Comparison of ENCODE assay signal across 8 cellular contexts in the genomic region with DNA sequence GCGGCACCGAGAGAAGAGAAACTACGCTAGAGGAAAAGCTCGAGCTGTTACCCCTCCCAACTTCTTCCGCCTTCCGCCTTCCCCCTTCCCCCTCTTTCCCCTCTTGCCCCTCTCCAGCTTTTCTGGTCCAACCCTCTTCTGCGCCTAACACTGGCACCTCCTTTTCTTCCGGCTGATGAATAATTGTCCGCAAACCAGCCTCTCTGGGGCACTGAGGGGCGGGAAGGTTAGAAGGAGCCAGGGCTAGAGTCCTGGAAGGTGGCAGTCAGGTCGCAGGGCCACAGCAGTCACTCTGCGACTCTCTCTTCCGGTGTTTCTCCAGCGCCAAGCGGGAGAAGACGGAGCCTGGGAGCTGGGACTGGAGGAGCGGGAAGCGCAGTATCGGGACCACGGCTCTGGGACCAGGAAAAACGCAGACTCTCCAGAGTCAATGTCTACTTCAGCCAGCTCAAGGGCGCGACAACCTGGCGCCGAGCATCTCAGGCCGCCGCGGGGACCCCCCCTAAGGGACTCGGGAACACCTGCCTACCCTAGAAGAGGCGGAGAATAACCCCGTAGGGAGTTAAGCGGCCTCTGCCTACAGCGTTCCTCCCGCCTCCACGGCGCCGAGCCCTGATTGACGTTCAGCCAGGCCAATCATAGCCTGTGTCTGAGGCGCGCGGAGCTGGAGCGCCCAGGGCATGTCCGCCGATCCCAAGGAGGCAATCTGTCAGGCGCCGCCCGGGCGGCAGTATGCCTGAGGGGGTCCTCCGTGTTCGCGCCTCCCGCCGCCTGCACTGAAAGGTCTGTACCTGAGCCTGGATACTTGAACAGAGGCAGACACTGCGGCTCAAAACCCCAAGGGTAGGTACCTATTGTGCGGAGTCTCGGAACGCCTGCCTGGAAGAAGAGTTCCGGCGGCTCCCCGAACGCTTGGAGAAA. TPM values are rescaled to one million over a fixed set of nuclear protein-coding genes. Genes with fewer than 3 reads are reported as not detected.
A peak's percentile ranks its signal among the peaks of the same experiment; 100 is the strongest.
DNase-seq lines count a peak whose midpoint lies in the region; ATAC-seq and TF ChIP-seq lines count a peak whose summit lies in the region.

No MANE protein-coding gene starts in this region.

- H3K27ac Mint-ChIP-seq in CD14-positive monocyte: peak overlapping the region; percentile 89 to 98 (median 94)

- H3K36me3 Mint-ChIP-seq in CD14-positive monocyte: no peaks in the 10 kb centered on the region

- peak overlapping the region; percentile 99 to 100 for H3K4me3 Mint-ChIP-seq in CD14-positive monocyte

- H3K27me3 ChIP-seq in dorsolateral prefrontal cortex: no peaks in the 10 kb centered on the region

- TF ChIP-seq CTCF in CD14-positive monocyte (IDR thresholded peaks at IDR 0.05): no peak
- peak in 43 of 56 donors; percentile 8 to 50 (median 28) for TF ChIP-seq CTCF in dorsolateral prefrontal cortex (IDR thresholded peaks at IDR 0.05 in 54 of 56, conservative IDR thresholded peaks at IDR 0.05 in 2 of 56; ENCODE audit: low read depth in 1 of 56, partially characterized antibody in 56 of 56)
- peak in 1 of 3 donors; percentile 2 for TF ChIP-seq CTCF in lower leg skin (IDR thresholded peaks at IDR 0.05)

- intact Hi-C loops in CD14-positive monocyte (cut with micrococcal nuclease) (loop anchor here (5.0 to 10.0 kb wide), 3 partner anchors 38 to 190 kb away; no protein-coding TSS in a partner anchor), dorsolateral prefrontal cortex (cut with DNase I) (loop anchor here (2.0 to 5.0 kb wide), 3 partner anchors 38 to 78 kb away; a partner anchor contains a TSS), lower leg skin (cut with DNase I; ENCODE audit: low total_unique reads) (no loop called here)

- peak; percentile 95 for ATAC-seq in GM19395 (IDR thresholded peaks at IDR 0.05; ENCODE audit: unreplicated experiment)
- ATAC-seq in HG03558 (IDR thresholded peaks at IDR 0.05; ENCODE audit: extremely low read depth, unreplicated experiment): peak; percentile 90

- H3K27ac ChIP-seq in dorsolateral prefrontal cortex: peak overlapping the region; percentile 1 to 96 (median 87)

- 1% methylated on average over 25 to 57 of the region's 61 CpGs for WGBS in lower leg skin, 2 donors

- TF ChIP-seq POLR2A in lower leg skin (IDR thresholded peaks at IDR 0.05): no peak

- no peaks in the 10 kb centered on the region for H3K9me3 Mint-ChIP-seq in CD14-positive monocyte

- DNase-seq in CD14-positive monocyte (ENCODE audit: low spot score): peak; percentile 89
- peak; percentile 97 for DNase-seq in NCI-H748 (lab: John Stamatoyannopoulos, UW; ENCODE audit: unreplicated experiment)
- peak; percentile 92 to 95 for DNase-seq in activated CD4-positive, alpha-beta T cell treated with anti-CD3 and anti-CD28 coated beads, Interleukin-2, amount 50 U/mL, for 4 hours
- peak; percentile 86 to 97 (median 93) for DNase-seq in dorsolateral prefrontal cortex
- DNase-seq in lower leg skin (ENCODE audit: low spot score in 2 of 2): peak; percentile 91 to 99
- DNase-seq in stimulated activated CD4-positive, alpha-beta T cell treated with anti-CD3 and anti-CD28 coated beads, Interleukin-4, amount 100 ng/mL, for 4 hours: peak; percentile 92 to 95

- peaks cover 47% of the 10 kb centered on the region for H3K4me1 Mint-ChIP-seq in CD14-positive monocyte

- H3K4me3 ChIP-seq in dorsolateral prefrontal cortex (peak overlapping the region; percentile 55 to 98 (median 86)), lower leg skin (ENCODE audit: low read depth, poor library complexity, severe bottlenecking) (peak overlapping the region; percentile 82)

- H3K27me3 Mint-ChIP-seq in CD14-positive monocyte (ENCODE audit: low read depth in 3 of 3): peaks cover 0 to 1% (median 0%) of the 10 kb centered on the region in 3 donors

RNA-seq across cellular contexts. Expression of a gene that starts 40.4 kb away (rescaled TPM):
- polyA plus RNA-seq in CD14-positive monocyte: 100 to 1,000 TPM; 350 to 405 TPM
- 10 to 100 TPM in 85 of 120 experiments, 1 to 10 TPM in 35; 3.1 to 32.7 (median 12.7) TPM for total RNA-seq in dorsolateral prefrontal cortex
- total RNA-seq in lower leg skin: 10 to 100 TPM; 25.4 to 29.9 (median 28.1) TPM

RNA-seq across cellular contexts. Expression of a gene that starts 40.8 kb away (rescaled TPM):
- 100 to 1,000 TPM; 204 to 221 TPM for polyA plus RNA-seq in CD14-positive monocyte
- total RNA-seq in dorsolateral prefrontal cortex (10 to 100 TPM; 10.8 to 44.1 (median 18.6) TPM), lower leg skin (100 to 1,000 TPM in 3 of 4 donors, 10 to 100 TPM in 1; 90.7 to 113 (median 105) TPM)

RNA-seq across cellular contexts. Expression of a gene that starts 46.5 kb away (rescaled TPM):
- polyA plus RNA-seq in CD14-positive monocyte: 100 to 1,000 TPM; 726 to 924 TPM
- total RNA-seq in dorsolateral prefrontal cortex (10 to 100 TPM in 63 of 120 experiments, 1 to 10 TPM in 57; 2.4 to 46.1 (median 10.3) TPM), lower leg skin (10 to 100 TPM; 15.3 to 23.2 (median 18.4) TPM)

RNA-seq across cellular contexts. Expression of a gene that starts 50.5 kb away (rescaled TPM):
- 100 to 1,000 TPM; 487 to 534 TPM for polyA plus RNA-seq in CD14-positive monocyte
- total RNA-seq in dorsolateral prefrontal cortex: 10 to 100 TPM in 101 of 120 experiments, 1 to 10 TPM in 19; 6.7 to 33.3 (median 13.1) TPM
- 10 to 100 TPM; 38.9 to 63.9 (median 50.3) TPM for total RNA-seq in lower leg skin

RNA-seq across cellular contexts. Expression of a gene that starts 55.8 kb away (rescaled TPM):
- 10 to 100 TPM; 12.6 to 25.9 TPM for polyA plus RNA-seq in CD14-positive monocyte
- total RNA-seq in dorsolateral prefrontal cortex (10 to 100 TPM; 12.3 to 50.8 (median 24.2) TPM), lower leg skin (10 to 100 TPM; 13.6 to 23.3 (median 15.6) TPM)

Comparison
In these comparisons a context has a peak if more than half of its experiments do, and no peak if none do; other contexts are left out.
1. Peak in every context shown above with its lines: DNase-seq, ATAC-seq, H3K4me3 ChIP-seq and H3K27ac ChIP-seq.